ENCODE assay signal across 21 cellular contexts in genomic region chr19:1736916-1737315, GRCh38. TPM values are rescaled to one million over a fixed set of nuclear protein-coding genes. Genes with fewer than 3 reads are reported as not detected.
"Had no signal": no experiment of that assay in that cellular context is flagged by ENCODE, and none has a peak within 500 bp of the region (broad histone marks: within the 10 kb centered on the region; RNA-seq: fewer than 3 reads in every experiment).

No MANE protein-coding gene starts in this region.

- H3K4me1 ChIP-seq: SJCRH30 had no signal

- ATAC-seq: SK-N-SH treated with all-trans-retinoic acid at 6 μM for 48 hours had no signal

- H3K9me3 ChIP-seq: SJCRH30 had no signal

- H3K27ac ChIP-seq: HL-60, RWPE1, SJCRH30 had no signal

- H3K36me3 ChIP-seq: SJCRH30 had no signal

- H3K4me3 ChIP-seq: SJCRH30 had no signal

- DNase-seq: KBM-7, MV-4-11, NCI-H1048, NCI-H1105, NCI-H1417, NCI-H1436 treated with DMSO at 0.1 percent for 48 hours, NCI-H1694, NCI-H1930, NCI-H2081, NCI-H2107, NCI-H2227 treated with DMSO at 0.1 percent for 48 hours, NCI-H510A, NCI-H524 treated with DMSO at 0.1 percent for 48 hours, NCI-H69, NCI-H774, SHP77 treated with DMSO at 0.1 percent for 48 hours, SJCRH30 had no signal

RNA-seq across cellular contexts. Expression of gene ONECUT3, which starts 16.4 kb away (rescaled TPM):
- total RNA-seq: SJCRH30 had no signal
- polyA plus RNA-seq: IgD-negative memory B cell had no signal
